ENCODE assay signal across 1 cellular context in the genomic region with DNA sequence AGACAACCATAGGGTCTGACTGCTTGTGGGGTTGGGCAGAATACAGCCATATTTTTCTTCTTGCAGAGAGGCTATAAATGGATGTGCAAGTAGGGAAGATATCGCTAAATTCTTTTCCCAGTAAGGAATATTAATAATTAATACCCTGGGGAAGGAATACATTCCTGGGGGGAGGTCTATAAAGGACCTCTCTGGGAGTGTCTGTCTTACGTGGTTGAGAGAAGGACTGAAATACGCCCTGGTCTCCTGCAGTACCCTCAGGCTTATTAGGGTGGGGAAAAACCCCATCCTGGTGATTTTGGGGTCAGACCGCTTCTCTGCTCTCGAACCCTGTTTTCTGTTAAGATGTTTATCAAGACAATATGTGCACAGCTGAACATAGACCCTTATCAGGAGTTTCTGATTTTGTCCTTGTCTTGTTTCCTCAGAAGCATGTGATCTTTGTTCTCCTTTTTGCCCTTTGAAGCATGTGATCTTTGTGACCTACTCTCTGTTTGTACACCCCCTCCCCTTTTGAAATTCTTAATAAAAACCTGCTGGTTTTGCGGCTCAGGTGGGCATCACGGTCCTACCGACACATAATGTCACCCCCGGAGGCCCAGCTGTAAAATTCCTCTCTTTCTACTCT.
TF ChIP-seq lines count a peak whose summit lies in the region.

No MANE protein-coding gene starts in this region.

TF ChIP-seq in HepG2, 621 proteins besides CTCF, POLR2A, EP300 and RAD21 (continued from another document):
- 0 out of 2 replicates have a peak, but pooled peaks have one; percentile 14 for TF ChIP-seq THAP11 (CRISPR knock-in tag; IDR thresholded peaks at IDR 0.05)
- peak; percentile 70 for TF ChIP-seq NR2F6 (IDR thresholded peaks at IDR 0.05)
- TF ChIP-seq NR2F6 (CRISPR knock-in tag; IDR thresholded peaks at IDR 0.05) = peak; percentile 47; the same call in 1 of the 2 replicates
- 0 out of 2 replicates have a peak, but pooled peaks have one; percentile 42 for TF ChIP-seq ZNF710 (CRISPR knock-in tag; IDR thresholded peaks at IDR 0.05; ENCODE audit: borderline replicate concordance)
- TF ChIP-seq AHDC1 (CRISPR knock-in tag; IDR thresholded peaks at IDR 0.05; ENCODE audit: borderline replicate concordance) = peak; percentile 53; the same call in 1 of the 2 replicates
- 0 out of 2 replicates have a peak, but pooled peaks have one; percentile 40 for TF ChIP-seq PITX1 (CRISPR knock-in tag; IDR thresholded peaks at IDR 0.05)
TF ChIP-seq in HepG2: peak in this region for 43; not testable (repeated sequence) for 578.
